Comparison of ENCODE assay signal across 8 cellular contexts in the genomic region with DNA sequence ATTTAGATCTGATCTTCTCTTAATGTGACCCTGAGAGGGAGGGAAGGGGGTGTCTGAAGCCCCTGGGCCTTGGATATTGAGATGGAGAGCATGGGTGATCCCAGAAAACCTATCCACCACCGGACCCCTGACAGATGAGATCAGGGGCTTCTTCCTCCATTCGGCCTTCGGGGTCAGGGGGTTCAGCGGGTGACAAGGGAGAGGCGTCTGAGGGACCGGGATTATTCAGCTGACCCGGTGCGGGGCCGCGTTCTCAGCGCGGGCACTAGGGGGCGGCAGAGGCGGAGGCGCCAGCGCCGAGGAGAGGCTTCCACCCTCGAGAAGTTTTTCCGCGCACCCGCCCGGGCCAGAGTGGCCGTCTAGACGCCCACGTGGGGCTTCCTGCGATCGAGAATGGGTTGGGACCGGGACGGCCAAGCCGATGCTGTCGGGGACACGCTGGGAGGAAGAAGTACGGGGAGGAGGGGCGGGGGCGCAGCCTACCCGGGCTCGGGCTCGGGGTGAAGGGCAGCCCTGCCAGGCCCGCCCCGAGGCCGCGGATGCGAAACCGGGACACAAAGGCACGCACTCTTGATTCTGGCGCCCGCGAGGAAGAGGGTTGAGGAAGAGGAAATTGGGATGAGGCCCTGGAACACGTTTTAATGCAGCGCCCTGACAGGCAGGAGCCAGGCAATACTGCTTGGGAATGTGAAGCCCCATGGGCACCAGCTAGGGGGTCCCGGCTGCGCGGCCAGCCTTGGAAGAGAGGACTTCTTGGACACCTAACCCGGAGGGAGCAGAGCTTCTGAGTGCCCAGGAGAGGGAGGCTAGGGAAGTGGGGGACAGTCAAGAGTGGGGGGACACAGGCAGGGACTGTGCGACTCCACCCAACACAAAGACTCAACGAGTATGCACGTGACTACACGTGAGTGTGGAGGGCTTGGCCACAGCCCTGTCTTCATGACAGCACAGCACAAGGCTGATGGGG. TPM values are rescaled to one million over a fixed set of nuclear protein-coding genes. Genes with fewer than 3 reads are reported as not detected.
A peak's percentile ranks its signal among the peaks of the same experiment; 100 is the strongest.
DNase-seq lines count a peak whose midpoint lies in the region; ATAC-seq and TF ChIP-seq lines count a peak whose summit lies in the region.

No MANE protein-coding gene starts in this region.

- H3K27me3 ChIP-seq in HAP-1 (ENCODE audit: low read depth) (no peaks in the 10 kb centered on the region), duodenal mucosa (ENCODE audit: control insufficient read depth in 1 of 2, insufficient read depth in 2 of 2, low read length in 2 of 2) (no peaks in the 10 kb centered on the region), lower lobe of right lung (ENCODE audit: low read depth) (no peaks in the 10 kb centered on the region)

- in situ Hi-C loops in HAP-1 (cut with MboI; ENCODE audit: low sequenced_read_pairs) = no loop called here

- H3K4me1 ChIP-seq in HAP-1 (peaks cover 9% of the 10 kb centered on the region), duodenal mucosa (ENCODE audit: control insufficient read depth in 1 of 2, insufficient read depth in 2 of 2, low read length in 2 of 2) (peaks cover 7 to 16% of the 10 kb centered on the region in 2 donors), lower lobe of right lung (peaks cover 16% of the 10 kb centered on the region)

- H3K4me3 Mint-ChIP-seq in activated CD4-positive, alpha-beta memory T cell treated with anti-CD3 and anti-CD28 coated beads for 36 hours = peak overlapping the region; percentile 76

- H3K36me3 ChIP-seq in HAP-1 (replicated peaks) (no peaks in the 10 kb centered on the region), duodenal mucosa (ENCODE audit: control insufficient read depth in 1 of 2, insufficient read depth in 2 of 2, low read length in 2 of 2) (no peaks in the 10 kb centered on the region), lower lobe of right lung (no peaks in the 10 kb centered on the region)

- DNase-seq in D341Med (ENCODE audit: low spot score) (peak; percentile 92), HAP-1 (ENCODE audit: low spot score in 2 of 2) (peak; percentile 56 to 89), NCI-H460 (ENCODE audit: extremely low read depth, low read depth) (peak; percentile 44), lower lobe of right lung (peak; percentile 90)
- DNase-seq in activated CD4-positive, alpha-beta memory T cell treated with anti-CD3 and anti-CD28 coated beads for 36 hours = peak; percentile 88
- peak; percentile 73 to 82 for DNase-seq in stimulated activated CD4-positive, alpha-beta T cell treated with anti-CD3 and anti-CD28 coated beads, Interleukin-4, amount 100 ng/mL, for 4 hours

- no peaks in the 10 kb centered on the region for H3K9me3 ChIP-seq in HAP-1
- H3K9me3 ChIP-seq in duodenal mucosa (ENCODE audit: control insufficient read depth in 1 of 2, low read length in 2 of 2) = no peaks in the 10 kb centered on the region
- no peaks in the 10 kb centered on the region for H3K9me3 ChIP-seq in lower lobe of right lung

- H3K27me3 Mint-ChIP-seq in activated CD4-positive, alpha-beta memory T cell treated with anti-CD3 and anti-CD28 coated beads for 36 hours = peaks cover 6% of the 10 kb centered on the region

- peak; percentile 94 for TF ChIP-seq CTCF in lower lobe of right lung (IDR thresholded peaks at IDR 0.05)

- POLR2A ChIA-PET in activated CD4-positive, alpha-beta memory T cell treated with anti-CD3 and anti-CD28 coated beads for 36 hours (lab: Charles Lee) = interaction anchor here (0.6 to 1.0 kb wide), 2 partner anchors 87 to 192 kb away, joined by 3 read pairs; no protein-coding TSS in a partner anchor

- H3K9ac ChIP-seq in duodenal mucosa (ENCODE audit: low read depth in 1 of 2, low read length in 2 of 2) = peak overlapping the region; percentile 3 to 34

- peak; percentile 95 to 96 for ATAC-seq in lower lobe of right lung
- ATAC-seq in GM19328 (IDR thresholded peaks at IDR 0.05; ENCODE audit: unreplicated experiment) = no peak

- H3K4me3 ChIP-seq in HAP-1 = peak overlapping the region; percentile 37
- peak overlapping the region; percentile 55 to 66 for H3K4me3 ChIP-seq in duodenal mucosa (ENCODE audit: low read depth in 1 of 2, low read length in 2 of 2)
- H3K4me3 ChIP-seq in lower lobe of right lung = peak overlapping the region; percentile 58

- no peaks in the 10 kb centered on the region for H3K9me3 Mint-ChIP-seq in activated CD4-positive, alpha-beta memory T cell treated with anti-CD3 and anti-CD28 coated beads for 36 hours

- H3K4me1 Mint-ChIP-seq in activated CD4-positive, alpha-beta memory T cell treated with anti-CD3 and anti-CD28 coated beads for 36 hours (ENCODE audit: low read depth) = peaks cover 13% of the 10 kb centered on the region

- no peak overlapping the region for H3K27ac Mint-ChIP-seq in activated CD4-positive, alpha-beta memory T cell treated with anti-CD3 and anti-CD28 coated beads for 36 hours

- no peak overlapping the region for H3K27ac ChIP-seq in duodenal mucosa (ENCODE audit: low read depth, low read length)
- H3K27ac ChIP-seq in lower lobe of right lung = peak overlapping the region; percentile 42

- no peaks in the 10 kb centered on the region for H3K36me3 Mint-ChIP-seq in activated CD4-positive, alpha-beta memory T cell treated with anti-CD3 and anti-CD28 coated beads for 36 hours

- intact Hi-C loops in activated CD4-positive, alpha-beta memory T cell treated with anti-CD3 and anti-CD28 coated beads for 36 hours (cut with micrococcal nuclease) = loop anchor here (1.0 kb wide), 2 partner anchors 36 to 87 kb away; no protein-coding TSS in a partner anchor
- intact Hi-C loops in lower lobe of right lung (cut with DNase I) = no loop called here

- CTCF ChIA-PET in activated CD4-positive, alpha-beta memory T cell treated with anti-CD3 and anti-CD28 coated beads for 36 hours (lab: Charles Lee) = interaction anchor here (0.6 to 7.6 kb wide), 19 partner anchors 8 to 332 kb away, joined by 3 to 101 read pairs (median 5); no protein-coding TSS in a partner anchor

RNA-seq across cellular contexts. Expression of gene COL11A2, which starts 30.6 kb away (rescaled TPM):
- 0.05 TPM in 1 of 2 replicates, not detected in the other for total RNA-seq in NCI-H460 (2014; rRNA removed; shearing (Covaris generic))
- 0.66 and 1.6 TPM in 2 replicates for polyA plus RNA-seq in NCI-H460 (2014; cell fraction: nucleus; rRNA removed)
- total RNA-seq in activated CD4-positive, alpha-beta memory T cell treated with anti-CD3 and anti-CD28 coated beads for 36 hours = 1 to 10 TPM in 1 of 2 experiments, under 1 TPM in 1; 0.69 to 1.0 TPM
- total RNA-seq in lower lobe of right lung = 0.77 TPM

RNA-seq across cellular contexts. Expression of gene RXRB, which starts 38.8 kb away (rescaled TPM):
- total RNA-seq in NCI-H460 (2014; rRNA removed; shearing (Covaris generic)) = 13.7 and 14.0 TPM in 2 replicates
- polyA plus RNA-seq in NCI-H460 (2014; cell fraction: nucleus; rRNA removed) = 26.5 and 32.4 TPM in 2 replicates
- total RNA-seq in activated CD4-positive, alpha-beta memory T cell treated with anti-CD3 and anti-CD28 coated beads for 36 hours = 10 to 100 TPM; 40.9 to 41.4 TPM
- 47.4 TPM for total RNA-seq in lower lobe of right lung

RNA-seq across cellular contexts. Expression of gene SLC39A7, which starts 39.0 kb away (rescaled TPM):
- 37.8 and 44.8 TPM in 2 replicates for total RNA-seq in NCI-H460 (2014; rRNA removed; shearing (Covaris generic))
- 61.0 and 64.8 TPM in 2 replicates for polyA plus RNA-seq in NCI-H460 (2014; cell fraction: nucleus; rRNA removed)
- 10 to 100 TPM; 42.0 to 45.7 TPM for total RNA-seq in activated CD4-positive, alpha-beta memory T cell treated with anti-CD3 and anti-CD28 coated beads for 36 hours
- 76.0 TPM for total RNA-seq in lower lobe of right lung

RNA-seq across cellular contexts. Expression of gene HSD17B8, which starts 42.8 kb away (rescaled TPM):
- 10.3 and 12.5 TPM in 2 replicates for total RNA-seq in NCI-H460 (2014; rRNA removed; shearing (Covaris generic))
- 18.2 and 20.8 TPM in 2 replicates for polyA plus RNA-seq in NCI-H460 (2014; cell fraction: nucleus; rRNA removed)
- total RNA-seq in activated CD4-positive, alpha-beta memory T cell treated with anti-CD3 and anti-CD28 coated beads for 36 hours = 10 to 100 TPM; 35.3 to 36.1 TPM
- 13.3 TPM for total RNA-seq in lower lobe of right lung

RNA-seq across cellular contexts. Expression of gene RING1, which starts 46.7 kb away (rescaled TPM):
- 8.7 and 10.8 TPM in 2 replicates for total RNA-seq in NCI-H460 (2014; rRNA removed; shearing (Covaris generic))
- polyA plus RNA-seq in NCI-H460 (2014; cell fraction: nucleus; rRNA removed) = 29.7 and 31.9 TPM in 2 replicates
- 10 to 100 TPM; 25.4 to 28.4 TPM for total RNA-seq in activated CD4-positive, alpha-beta memory T cell treated with anti-CD3 and anti-CD28 coated beads for 36 hours
- 43.1 TPM for total RNA-seq in lower lobe of right lung
